Comparison of ENCODE assay signal across 31 cellular contexts in the genomic region with DNA sequence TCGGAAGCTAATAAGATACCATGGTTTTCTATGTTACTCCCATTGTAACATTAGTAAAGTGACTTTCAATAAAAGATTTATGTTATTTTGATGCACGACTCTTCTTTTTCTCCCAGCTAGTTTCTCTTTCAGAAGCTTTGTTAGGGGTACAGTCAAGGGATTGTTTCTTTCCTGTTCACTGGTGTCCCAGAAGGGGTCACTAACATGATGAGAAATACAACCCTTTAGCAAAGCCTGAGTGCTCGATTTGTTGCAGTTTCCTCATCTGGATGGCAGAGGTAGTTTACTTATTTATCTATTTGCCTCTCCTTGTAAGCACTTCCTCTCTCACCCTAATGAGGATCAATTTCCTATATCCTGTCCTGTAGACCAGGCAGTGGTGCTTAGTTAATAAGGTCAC. TPM values are rescaled to one million over a fixed set of nuclear protein-coding genes. Genes with fewer than 3 reads are reported as not detected.
A peak's percentile ranks its signal among the peaks of the same experiment; 100 is the strongest.
DNase-seq lines count a peak whose midpoint lies in the region; ATAC-seq, FAIRE-seq and TF ChIP-seq lines count a peak whose summit lies in the region.
"Had no signal": no experiment of that assay in that cellular context is flagged by ENCODE, and none has a peak within 500 bp of the region (broad histone marks: within the 10 kb centered on the region; RNA-seq: fewer than 3 reads in every experiment).

No MANE protein-coding gene starts in this region.

- no peaks in the 10 kb centered on the region; the same call in 2 of the 3 replicates for H3K9me3 ChIP-seq in GM12878 (replicated peaks; ENCODE audit: control insufficient read depth, insufficient read depth, low read length)
- H3K9me3 ChIP-seq: esophagus squamous epithelium, heart left ventricle, thoracic aorta had no signal

- BruUV-seq in GM12878 (replicated peaks; lab: Mats Ljungman, UMichigan): no TSS peak

- H3K4me3 Mint-ChIP-seq in activated CD4-positive, alpha-beta T cell treated with anti-CD3 and anti-CD28 coated beads for 36 hours: no peak overlapping the region
- H3K4me3 Mint-ChIP-seq in T-cell: no peak overlapping the region
- H3K4me3 Mint-ChIP-seq: brain had no signal

- no peaks in the 10 kb centered on the region for H3K9me3 Mint-ChIP-seq in activated CD4-positive, alpha-beta T cell treated with anti-CD3 and anti-CD28 coated beads for 36 hours (ENCODE audit: low read depth)
- no peaks in the 10 kb centered on the region for H3K9me3 Mint-ChIP-seq in T-cell
- H3K9me3 Mint-ChIP-seq: brain had no signal

- ATAC-seq in activated CD4-positive, alpha-beta T cell treated with anti-CD3 and anti-CD28 coated beads for 36 hours: no peak
- ATAC-seq in HG03175 (IDR thresholded peaks at IDR 0.05; ENCODE audit: unreplicated experiment) (peak; percentile 32), GM12878 (peak; percentile 64), T-cell (replicated peaks in 1 of 4) (no peak)
- ATAC-seq: foreskin keratinocyte, heart left ventricle, K562, left ventricle myocardium superior had no signal

- peaks cover 3% of the 10 kb centered on the region; the same call in 1 of the 2 replicates for H3K4me1 ChIP-seq in GM12878 (ENCODE audit: control insufficient read depth, insufficient read depth, low read length)
- H3K4me1 ChIP-seq: esophagus squamous epithelium, foreskin keratinocyte, heart left ventricle, parathyroid adenoma had no signal

- no peaks in the 10 kb centered on the region for H3K79me2 ChIP-seq in GM12878 (ENCODE audit: control insufficient read depth, insufficient read depth, low read length)
- H3K79me2 ChIP-seq: parathyroid adenoma had no signal

- peaks cover 13% of the 10 kb centered on the region for H3K4me1 Mint-ChIP-seq in activated CD4-positive, alpha-beta T cell treated with anti-CD3 and anti-CD28 coated beads for 36 hours
- peaks cover 0 to 5% (median 0%) of the 10 kb centered on the region in 3 donors for H3K4me1 Mint-ChIP-seq in T-cell

- TF ChIP-seq EP300 in GM12878 (IDR thresholded peaks at IDR 0.05; ENCODE audit: borderline replicate concordance in 1 of 2, control insufficient read depth in 1 of 2, low read depth in 2 of 2, low read length in 2 of 2): no peak

- no peak overlapping the region for H3K4me2 ChIP-seq in GM12878 (ENCODE audit: control insufficient read depth, insufficient read depth)

- 65% methylated on average over 3 of the region's 3 CpGs for WGBS in GM12878 (ENCODE audit: insufficient coverage, insufficient replicate concordance, low lambda C conversion rate, missing lambda C conversion rate)

- H3K27me3 Mint-ChIP-seq in activated CD4-positive, alpha-beta T cell treated with anti-CD3 and anti-CD28 coated beads for 36 hours: no peaks in the 10 kb centered on the region
- H3K27me3 Mint-ChIP-seq in T-cell: no peaks in the 10 kb centered on the region
- H3K27me3 Mint-ChIP-seq: brain had no signal

- H3K4me3 ChIP-seq in GM12878: no peak overlapping the region
- H3K4me3 ChIP-seq: esophagus squamous epithelium, GM23248, heart left ventricle, K562, skin epidermis, thoracic aorta had no signal

- peaks cover 3 to 35% of the 10 kb centered on the region in 2 experiments for H3K36me3 ChIP-seq in GM12878 (ENCODE audit: control insufficient read depth in 2 of 2, insufficient read depth in 2 of 2, low read length in 1 of 2)

- SMC1A ChIA-PET in GM12878 (lab: Charles Lee; ENCODE audit: uncharacterized antibody, unreplicated experiment): interaction anchor here (0.5 to 4.5 kb wide), 13 partner anchors 10 to 196 kb away, joined by 3 to 78 read pairs (median 4); no protein-coding TSS in a partner anchor

- H3K27me3 ChIP-seq in GM12878 (replicated peaks in 1 of 2; ENCODE audit: control insufficient read depth in 2 of 2, insufficient read depth in 2 of 2, low read length in 1 of 2): no peaks in the 10 kb centered on the region
- H3K27me3 ChIP-seq: esophagus squamous epithelium, foreskin keratinocyte, heart left ventricle had no signal

- peak in 1 of 3 experiments; percentile 2; a peak in 1 of 6 replicates for TF ChIP-seq CTCF in GM12878 (IDR thresholded peaks at IDR 0.05 in 2 of 3, conservative IDR thresholded peaks at IDR 0.05 in 1 of 3; ENCODE audit: control insufficient read depth in 2 of 3, extremely low read depth in 1 of 3, insufficient read depth in 1 of 3, low read depth in 3 of 3, low read length in 3 of 3)

- FAIRE-seq in GM18507 (lab: Jason Lieb, UNC) (peak; percentile 63), GM12878 (lab: Jason Lieb, UNC) (no peak)
- FAIRE-seq: endometrium, HTR-8/SVneo, K562, kidney had no signal

- H3K9ac ChIP-seq in GM12878 (ENCODE audit: control insufficient read depth, insufficient read depth, low read length): no peak overlapping the region
- H3K9ac ChIP-seq: GM23248, parathyroid adenoma had no signal

- no peak for DNase-seq in activated CD4-positive, alpha-beta T cell treated with anti-CD3 and anti-CD28 coated beads for 36 hours
- DNase-seq in activated CD4-positive, alpha-beta T cell treated with anti-CD3 and anti-CD28 coated beads for 4 hours: no peak
- DNase-seq in GM18507 (ENCODE audit: extremely low spot score, insufficient read length, low read depth) (no peak), GM12878 (ENCODE audit: low read depth, low spot score) (no peak), T-cell (no peak), GOT3 (lab: John Stamatoyannopoulos, UW) (no peak)
- DNase-seq in stimulated activated CD4-positive, alpha-beta T cell treated with anti-CD3 and anti-CD28 coated beads, Interleukin-2, amount 100 ng/mL, for 48 hours: no peak
- DNase-seq: activated CD4-positive, alpha-beta T cell treated with anti-CD3 and anti-CD28 coated beads for 48 hours; activated naive CD4-positive, alpha-beta T cell treated with Interleukin-2 at 50 U/mL for 16 hours; activated T-cell treated with anti-CD3 and anti-CD28 coated beads, Interleukin-2, amount 50 U/mL, for 1 hour; amniotic stem cell; esophagus squamous epithelium; foreskin keratinocyte; GM23248; heart left ventricle; kidney; left ventricle myocardium superior; NCI-H1092 treated with DMSO at 0.1 percent for 48 hours; NCI-H187 treated with DMSO at 0.1 percent for 48 hours; NCI-H526; Right ventricle myocardium superior; stimulated activated naive CD4-positive, alpha-beta T cell treated with Interleukin-2 at 50 U/mL for 16 hours had no signal

- no peak overlapping the region for H2AFZ ChIP-seq in GM12878 (ENCODE audit: control insufficient read depth, low read depth, low read length)
- H2AFZ ChIP-seq: GM23248, parathyroid adenoma had no signal

- no peaks in the 10 kb centered on the region for H4K20me1 ChIP-seq in GM12878 (ENCODE audit: control insufficient read depth, insufficient read depth)

- H3K36me3 Mint-ChIP-seq in activated CD4-positive, alpha-beta T cell treated with anti-CD3 and anti-CD28 coated beads for 36 hours (ENCODE audit: low read depth): peaks cover 33% of the 10 kb centered on the region
- peaks cover 45% of the 10 kb centered on the region for H3K36me3 Mint-ChIP-seq in T-cell

- CTCF ChIA-PET in activated CD4-positive, alpha-beta T cell treated with anti-CD3 and anti-CD28 coated beads for 36 hours (lab: Charles Lee): interaction anchor here (0.8 to 1.4 kb wide), 2 partner anchors 9 to 91 kb away, joined by 3 read pairs; no protein-coding TSS in a partner anchor
- CTCF ChIA-PET in GM12878 (lab: Yijun Ruan, JAX) (interaction anchor here (0.7 to 3.4 kb wide), 10 partner anchors 8 to 268 kb away, joined by 3 to 26 read pairs (median 8); no protein-coding TSS in a partner anchor), T-cell (lab: Charles Lee) (interaction anchor here (0.7 to 1.0 kb wide), 2 partner anchors 9 to 10 kb away, joined by 3 read pairs; no protein-coding TSS in a partner anchor)

- RAD21 ChIA-PET in GM12878 (lab: Charles Lee; ENCODE audit: unreplicated experiment): interaction anchor here (0.7 to 3.8 kb wide), 8 partner anchors 10 to 131 kb away, joined by 3 to 52 read pairs (median 4); a partner anchor contains a TSS

- in situ Hi-C loops in GM12878 (cut with MboI): no loop called here

- no peak for TF ChIP-seq POLR2A in GM12878 (IDR thresholded peaks at IDR 0.05; ENCODE audit: low read depth, low read length)

- H3K27ac Mint-ChIP-seq in activated CD4-positive, alpha-beta T cell treated with anti-CD3 and anti-CD28 coated beads for 36 hours: peak overlapping the region; percentile 17
- H3K27ac Mint-ChIP-seq in T-cell: no peak overlapping the region

- intact Hi-C loops in activated CD4-positive, alpha-beta T cell treated with anti-CD3 and anti-CD28 coated beads for 36 hours (cut with DNase I, micrococcal nuclease): no loop called here
- intact Hi-C loops in GM12878 (cut with micrococcal nuclease; ENCODE audit: unreplicated experiment): loop anchor here (1.0 kb wide), 1 partner anchor 16 kb away; no protein-coding TSS in a partner anchor

- no peak overlapping the region for H3K27ac ChIP-seq in GM12878 (ENCODE audit: control insufficient read depth, insufficient read depth)
- H3K27ac ChIP-seq: C4-2B, esophagus squamous epithelium, foreskin keratinocyte, GM23248, heart left ventricle, parathyroid adenoma, skin epidermis, thoracic aorta had no signal

- POLR2A ChIA-PET in activated CD4-positive, alpha-beta T cell treated with anti-CD3 and anti-CD28 coated beads for 36 hours (lab: Charles Lee): no interaction called here
- POLR2A ChIA-PET in GM12878 (lab: Charles Lee): interaction anchor here (0.6 to 2.3 kb wide), 8 partner anchors 9 to 71 kb away, joined by 3 to 11 read pairs (median 6); no protein-coding TSS in a partner anchor
- POLR2A ChIA-PET in T-cell (lab: Charles Lee): interaction anchor here in 1 of 2 donors (0.7 kb wide), 1 partner anchor 1039 kb away, joined by 3 read pairs; no protein-coding TSS in a partner anchor

- 0 out of 2 replicates have a peak, but pooled peaks have one; percentile 2 for TF ChIP-seq RAD21 in GM12878 (IDR thresholded peaks at IDR 0.05; ENCODE audit: insufficient read depth, low read depth, low read length)

RNA-seq across cellular contexts. Expression of a gene that starts 17.0 kb away (rescaled TPM):
- 100 to 1,000 TPM; 157 to 193 TPM for total RNA-seq in activated CD4-positive, alpha-beta T cell treated with anti-CD3 and anti-CD28 coated beads for 36 hours
- 183 and 195 TPM in 2 replicates for total RNA-seq in GM12878 (2013; cell fraction: nucleolus; rRNA removed)
- total RNA-seq in GM12878 (2014; rRNA removed) (94.7 and 139 TPM in 2 replicates), GM12878 (2014; rRNA removed; fragmentation: Illumina TruSeq; extraction: Trizol) (200 and 229 TPM in 2 replicates), GM12878 (2021) (190 and 203 TPM in 2 replicates), T-cell (10 to 100 TPM; 58.0 to 67.9 (median 62.8) TPM)
- 109 TPM for polyA plus RNA-seq in GM12878 (2011; ENCODE audit: low read depth)
- polyA plus RNA-seq in GM12878 (2011; rRNA removed) (588 and 745 TPM in 2 replicates), GM12878 (2014; fragmentation: Illumina TruSeq; extraction: Trizol) (240 and 288 TPM in 2 replicates), GM12878 (2014; fragmentation: Nextera tagmentation; extraction: Ambion mirVana) (100 to 1,000 TPM; 174 to 259 TPM), GM12878 (2014; rRNA removed) (225 and 243 TPM in 2 replicates), GM12878 (2016; fragmentation: Nextera tagmentation; extraction: Ambion mirVana) (100 to 1,000 TPM; 490 to 511 TPM)
- polyA plus RNA-seq in GM12878 (2011; cell fraction: cytosol; rRNA removed): 297 and 342 TPM in 2 replicates
- polyA plus RNA-seq in GM12878 (2011; cell fraction: nucleus; rRNA removed): 282 and 382 TPM in 2 replicates
- 162 and 251 TPM in 2 replicates for polyA plus RNA-seq in GM12878 (2012)
- 167 and 240 TPM in 2 replicates for polyA minus RNA-seq in GM12878 (2011; rRNA and poly(A)+ RNA removed)
- 93.7 and 113 TPM in 2 replicates for polyA minus RNA-seq in GM12878 (2011; cell fraction: cytosol; rRNA and poly(A)+ RNA removed)
- polyA minus RNA-seq in GM12878 (2011; cell fraction: nucleus; rRNA and poly(A)+ RNA removed): 99.6 and 160 TPM in 2 replicates

Comparison
In these comparisons a context has a peak if more than half of its experiments do, and no peak if none do; other contexts are left out.
1. ATAC-seq: peak in HG03175 (single experiment) and GM12878 (single experiment); none in activated CD4-positive, alpha-beta T cell treated with anti-CD3 and anti-CD28 coated beads for 36 hours (single experiment) and T-cell (0 of 4).